ENCODE assay signal across 8 cellular contexts in the genomic region with DNA sequence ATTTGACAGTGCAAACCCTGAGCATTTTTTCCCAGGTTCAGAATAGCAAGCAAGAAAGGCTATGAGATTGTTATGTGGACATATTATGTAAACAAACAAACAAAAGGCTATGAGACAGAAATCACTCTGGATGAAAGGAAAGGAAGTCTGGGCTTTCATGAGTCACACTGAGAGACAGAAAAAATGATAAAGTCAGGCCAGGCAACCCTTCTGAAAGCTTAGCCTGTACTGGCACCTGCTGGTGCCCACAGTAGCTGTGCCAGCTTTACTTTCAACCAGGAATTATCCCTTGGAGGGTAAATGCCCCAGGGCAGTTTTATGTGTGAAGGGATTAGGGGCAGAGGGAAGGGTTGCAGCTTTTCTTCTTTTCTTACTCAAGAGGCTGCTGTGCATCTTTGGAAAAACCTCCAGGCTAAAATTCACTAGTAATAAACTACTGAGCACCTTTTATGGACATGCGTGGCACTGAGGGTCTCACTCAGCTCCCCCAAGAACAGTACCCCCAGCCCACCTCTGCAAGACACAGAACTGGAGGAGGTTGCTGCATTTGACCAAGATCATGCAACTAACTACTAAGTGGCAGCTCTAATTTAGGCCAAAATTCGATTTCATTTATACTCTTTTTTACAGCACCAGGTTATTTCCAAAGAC. TPM values are rescaled to one million over a fixed set of nuclear protein-coding genes. Genes with fewer than 3 reads are reported as not detected.
A peak's percentile ranks its signal among the peaks of the same experiment; 100 is the strongest.
DNase-seq lines count a peak whose midpoint lies in the region; ATAC-seq and TF ChIP-seq lines count a peak whose summit lies in the region.

No MANE protein-coding gene starts in this region.

- H3K27me3 ChIP-seq in brain microvascular endothelial cell (replicated peaks) (no peaks in the 10 kb centered on the region), lung (ENCODE audit: control insufficient read depth, insufficient read depth) (no peaks in the 10 kb centered on the region), colonic mucosa (no peaks in the 10 kb centered on the region)

- H3K4me1 ChIP-seq in lung (ENCODE audit: control insufficient read depth in 2 of 2, insufficient read depth in 2 of 2, low read length in 2 of 2) (peaks cover 0 to 4% of the 10 kb centered on the region in 2 donors), colonic mucosa (no peaks in the 10 kb centered on the region)

- H3K9me3 ChIP-seq in lung (ENCODE audit: control insufficient read depth in 2 of 2, insufficient read depth in 1 of 2, low read length in 1 of 2) (no peaks in the 10 kb centered on the region), colonic mucosa (no peaks in the 10 kb centered on the region)

- H3K4me3 ChIP-seq in brain microvascular endothelial cell (ENCODE audit: low read depth, low read length) (no peak overlapping the region), lung (no peak overlapping the region), colonic mucosa (no peak overlapping the region)

- TF ChIP-seq CTCF in brain microvascular endothelial cell (IDR thresholded peaks at IDR 0.05; ENCODE audit: low read depth, low read length, missing control alignments) (peak; percentile 66), lung (IDR thresholded peaks at IDR 0.05; ENCODE audit: control extremely low read depth, extremely low read depth) (no peak), colonic mucosa (IDR thresholded peaks at IDR 0.05) (no peak)

- intact Hi-C loops in colonic mucosa (cut with DNase I): no loop called here

- in situ Hi-C loops in brain microvascular endothelial cell (cut with HindIII; ENCODE audit: low pct_ligation_motif_present, low sequenced_read_pairs): no loop called here

- WGBS in lung, 2 donors: 90 to 95% methylated on average over 2 of the region's 2 CpGs

- ATAC-seq in lung (ENCODE audit: insufficient read depth, low FRiP score) (peak; percentile 56), GM18511 (IDR thresholded peaks at IDR 0.05; ENCODE audit: unreplicated experiment) (no peak), GM18502 (IDR thresholded peaks at IDR 0.05; ENCODE audit: poor library complexity, unreplicated experiment) (no peak)

- no peak overlapping the region for H3K27ac ChIP-seq in brain microvascular endothelial cell
- H3K27ac ChIP-seq in lung (ENCODE audit: low read depth in 1 of 2, low read length in 1 of 2): no peak overlapping the region
- no peak overlapping the region for H3K27ac ChIP-seq in colonic mucosa

- H3K36me3 ChIP-seq in brain microvascular endothelial cell (replicated peaks) (no peaks in the 10 kb centered on the region), lung (ENCODE audit: control insufficient read depth in 2 of 2, insufficient read depth in 2 of 2, low read length in 2 of 2) (no peaks in the 10 kb centered on the region), colonic mucosa (no peaks in the 10 kb centered on the region)

- DNase-seq in EH (ENCODE audit: low read depth): peak; percentile 67
- peak; percentile 45 for DNase-seq in NCI-H1105 treated with DMSO at 0.1 percent for 48 hours (lab: John Stamatoyannopoulos, UW)
- DNase-seq in brain microvascular endothelial cell: peak; percentile 53
- no peak for DNase-seq in lung (ENCODE audit: low spot score)
- DNase-seq in effector CD8-positive, alpha-beta T cell (lab: John Stamatoyannopoulos, UW): no peak
- DNase-seq in colonic mucosa: no peak

- no peak overlapping the region for H3K9ac ChIP-seq in colonic mucosa (ENCODE audit: low read depth in 2 of 2, low read length in 2 of 2)

RNA-seq across cellular contexts. Expression of gene ACTL7B, which starts 41.7 kb away (rescaled TPM):
- not detected for total RNA-seq in lung
- polyA plus RNA-seq in lung: not detected
- not detected for total RNA-seq in colonic mucosa

RNA-seq across cellular contexts. Expression of gene ACTL7A, which starts 48.0 kb away (rescaled TPM):
- total RNA-seq in lung (not detected), colonic mucosa (not detected)
- polyA plus RNA-seq in lung: not detected

Comparison
In these comparisons a context has a peak if more than half of its experiments do, and no peak if none do; other contexts are left out.
1. DNase-seq: peak in EH (single experiment), NCI-H1105 treated with DMSO at 0.1 percent for 48 hours (single experiment) and brain microvascular endothelial cell (single experiment); none in lung (single experiment), effector CD8-positive, alpha-beta T cell (single experiment) and colonic mucosa (single experiment).